Comparison of ENCODE assay signal across 16 cellular contexts in genomic region chr4:26052663-26053534, GRCh38.
DNase-seq lines count a peak whose midpoint lies in the region; ATAC-seq and TF ChIP-seq lines count a peak whose summit lies in the region.
"Had no signal": no experiment of that assay in that cellular context is flagged by ENCODE, and none has a peak within 500 bp of the region (broad histone marks: within the 10 kb centered on the region; RNA-seq: fewer than 3 reads in every experiment).

No MANE protein-coding gene starts in this region.

- H3K27me3 ChIP-seq in left ventricle myocardium inferior (ENCODE audit: low read depth): peaks cover 11% of the 10 kb centered on the region
- H3K27me3 ChIP-seq in OCI-LY3 (ENCODE audit: low read depth, low read length): peaks cover 14% of the 10 kb centered on the region

- peak; percentile 12 for ATAC-seq in Right ventricle myocardium inferior
- ATAC-seq in HG02763 (IDR thresholded peaks at IDR 0.05; ENCODE audit: unreplicated experiment): no peak
- ATAC-seq: A549 had no signal

- DNase-seq in Right ventricle myocardium inferior (ENCODE audit: missing footprints) (no peak), left ventricle myocardium inferior (no peak), NCI-H187 (lab: John Stamatoyannopoulos, UW) (no peak), activated T-cell treated with anti-CD3 and anti-CD28 coated beads for 4 hours (no peak)
- DNase-seq: GF-D8, NCI-H1092 treated with DMSO at 0.1 percent for 48 hours, NCI-H2107, NCI-H345, PC-9 had no signal

- H3K9ac ChIP-seq in OCI-LY3 (ENCODE audit: low read length): no peak overlapping the region
- H3K9ac ChIP-seq: KMS-11 had no signal

- no peaks in the 10 kb centered on the region for H3K9me3 Mint-ChIP-seq in dendritic cell treated with granulocyte-macrophage colony-stimulating factor and Interleukin-4, amounts not matched to agents 40 ng/mL and 50 ng/mL, for 4 days

- peaks cover 78% of the 10 kb centered on the region for H3K4me1 Mint-ChIP-seq in dendritic cell treated with granulocyte-macrophage colony-stimulating factor and Interleukin-4, amounts not matched to agents 40 ng/mL and 50 ng/mL, for 4 days (ENCODE audit: low read depth)

- TF ChIP-seq CTCF in left ventricle myocardium inferior (IDR thresholded peaks at IDR 0.05; ENCODE audit: borderline replicate concordance) (no peak), OCI-LY3 (IDR thresholded peaks at IDR 0.05; ENCODE audit: low read depth, low read length) (no peak)

- H3K27ac Mint-ChIP-seq in dendritic cell treated with granulocyte-macrophage colony-stimulating factor and Interleukin-4, amounts not matched to agents 40 ng/mL and 50 ng/mL, for 4 days: peak overlapping the region; percentile 76

- H3K4me1 ChIP-seq in left ventricle myocardium inferior: peaks cover 10% of the 10 kb centered on the region
- H3K4me1 ChIP-seq in OCI-LY3 (ENCODE audit: low read length): peaks cover 38% of the 10 kb centered on the region
- H3K4me1 ChIP-seq: A549 had no signal

- no peaks in the 10 kb centered on the region for H3K79me2 ChIP-seq in OCI-LY3 (ENCODE audit: low read length)

- H3K36me3 ChIP-seq in left ventricle myocardium inferior (no peaks in the 10 kb centered on the region), OCI-LY3 (replicated peaks; ENCODE audit: low read depth, low read length) (no peaks in the 10 kb centered on the region)

- H4K20me1 ChIP-seq in OCI-LY3 (ENCODE audit: insufficient read depth, low read length): no peaks in the 10 kb centered on the region

- H2AFZ ChIP-seq in OCI-LY3 (ENCODE audit: low read depth, low read length): no peak overlapping the region
- H2AFZ ChIP-seq: PC-9 had no signal

- H3K9me3 ChIP-seq in left ventricle myocardium inferior (replicated peaks) (no peaks in the 10 kb centered on the region), OCI-LY3 (ENCODE audit: insufficient read depth, low read length) (no peaks in the 10 kb centered on the region)
- H3K9me3 ChIP-seq: A549 had no signal

- H3K27ac ChIP-seq in left ventricle myocardium inferior (replicated peaks): no peak overlapping the region
- no peak overlapping the region for H3K27ac ChIP-seq in OCI-LY3 (ENCODE audit: low read length)
- H3K27ac ChIP-seq: A549, C4-2B, KMS-11, PC-9, SK-N-MC had no signal

- peaks cover 4% of the 10 kb centered on the region for H3K27me3 Mint-ChIP-seq in dendritic cell treated with granulocyte-macrophage colony-stimulating factor and Interleukin-4, amounts not matched to agents 40 ng/mL and 50 ng/mL, for 4 days

- no peak overlapping the region for H3K4me3 Mint-ChIP-seq in dendritic cell treated with granulocyte-macrophage colony-stimulating factor and Interleukin-4, amounts not matched to agents 40 ng/mL and 50 ng/mL, for 4 days

- peaks cover 3% of the 10 kb centered on the region for H3K36me3 Mint-ChIP-seq in dendritic cell treated with granulocyte-macrophage colony-stimulating factor and Interleukin-4, amounts not matched to agents 40 ng/mL and 50 ng/mL, for 4 days (ENCODE audit: low read depth)

- intact Hi-C loops in Right ventricle myocardium inferior (cut with DNase I): no loop called here
- intact Hi-C loops in left ventricle myocardium inferior (cut with micrococcal nuclease): no loop called here
- intact Hi-C loops in dendritic cell treated with granulocyte-macrophage colony-stimulating factor and Interleukin-4, amounts not matched to agents 40 ng/mL and 50 ng/mL, for 4 days (cut with micrococcal nuclease): no loop called here

- 0 out of 2 replicates have a peak overlapping the region, but pooled peaks have one; percentile 6 for H3K4me2 ChIP-seq in OCI-LY3 (ENCODE audit: low read length)
- H3K4me2 ChIP-seq: A549, KMS-11, PC-9 had no signal

- H3K4me3 ChIP-seq in left ventricle myocardium inferior (no peak overlapping the region), OCI-LY3 (ENCODE audit: low read length) (no peak overlapping the region)
- H3K4me3 ChIP-seq: A549, PC-9, SK-N-MC had no signal
